Comparison of ENCODE assay signal across 19 cellular contexts in genomic region chr10:98380493-98381339, GRCh38.
"Had no signal": no experiment of that assay in that cellular context is flagged by ENCODE, and none has a peak within 500 bp of the region (broad histone marks: within the 10 kb centered on the region; RNA-seq: fewer than 3 reads in every experiment).

No MANE protein-coding gene starts in this region.

- H3K27me3 ChIP-seq: left lung, ovary, thyroid gland had no signal

- ATAC-seq: activated CD8-positive, alpha-beta T cell treated with anti-CD3 and anti-CD28 coated beads for 36 hours; left lung; stimulated activated naive B cell treated with anti-CD40 and anti-IgM and Interleukin-4, amounts not matched to agents 10 μg/mL and 1 μg/mL and 100 μg/mL, for 72 hours had no signal

- H3K4me3 ChIP-seq: left lung, ovary, SK-N-MC, thyroid gland had no signal

- H3K36me3 ChIP-seq: ovary, thyroid gland, WERI-Rb-1 had no signal

- H3K27ac ChIP-seq: epithelial cell of prostate, left lung, ovary, SK-N-MC, thyroid gland, WERI-Rb-1 had no signal

- H3K4me1 ChIP-seq: left lung had no signal

- FAIRE-seq: kidney, urothelium cell line had no signal

- H3K9me3 ChIP-seq: ovary, thyroid gland had no signal

- DNase-seq: activated CD4-positive, alpha-beta T cell treated with anti-CD3 and anti-CD28 coated beads for 4 hours; activated CD8-positive, alpha-beta memory T cell treated with anti-CD3 and anti-CD28 coated beads, Interleukin-2, amount 50 U/mL, for 4 hours; activated CD8-positive, alpha-beta T cell treated with anti-CD3 and anti-CD28 coated beads for 36 hours; activated naive CD8-positive, alpha-beta T cell treated with anti-CD3 and anti-CD28 coated beads for 36 hours; activated T-cell treated with anti-CD3 and anti-CD28 coated beads, Interleukin-2, amount 50 U/mL, for 48 hours; amygdala; cortex of kidney; effector CD8-positive, alpha-beta T cell; kidney; left lung; mammary epithelial cell; ovary; stimulated activated CD4-positive, alpha-beta T cell treated with anti-CD3 and anti-CD28 coated beads, Interleukin-4, amount 100 ng/mL, for 1 hour; stimulated activated naive B cell treated with anti-CD40 and anti-IgM and Interleukin-4, amounts not matched to agents 10 μg/mL and 1 μg/mL and 100 μg/mL, for 72 hours; thyroid gland; WERI-Rb-1 had no signal
